24 cellular contexts compared by ENCODE assay signal in the genomic region with DNA sequence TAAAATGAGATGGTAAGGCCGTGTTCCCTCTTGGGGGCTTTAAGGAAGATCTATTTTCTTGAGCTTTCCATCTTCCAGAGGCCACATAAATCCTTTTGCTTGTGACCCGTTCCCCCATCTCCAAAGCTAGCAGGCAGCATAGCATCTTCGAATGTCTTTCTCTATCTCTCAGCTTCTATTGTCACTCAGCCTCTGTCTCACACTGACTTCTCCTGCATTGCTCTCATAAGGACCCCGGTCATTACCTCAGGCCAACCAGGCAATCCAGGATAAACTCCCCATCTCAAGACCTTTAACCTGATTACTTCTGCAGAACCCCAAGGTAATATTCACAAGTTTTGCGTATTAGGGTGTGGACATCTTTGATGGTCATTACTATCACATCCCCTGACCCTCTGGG.
"Had no signal": no experiment of that assay in that cellular context is flagged by ENCODE, and none has a peak within 500 bp of the region (broad histone marks: within the 10 kb centered on the region; RNA-seq: fewer than 3 reads in every experiment).

No MANE protein-coding gene starts in this region.

- H3K27ac ChIP-seq: SK-N-MC had no signal

- ATAC-seq: activated T-helper 17 cell treated with anti-CD3 and anti-CD28 coated beads, Interleukin-2, amount 50 U/mL, for 72 hours; Panc1; Right ventricle myocardium inferior; T-cell had no signal

- H3K4me3 ChIP-seq: SK-N-MC had no signal

- DNase-seq: activated CD4-positive, alpha-beta memory T cell treated with anti-CD3 and anti-CD28 coated beads for 36 hours; activated CD4-positive, alpha-beta T cell treated with anti-CD3 and anti-CD28 coated beads, Interleukin-2, amount 10 ng/mL, durations not matched to agents 7 days and 5 days; activated CD4-positive, CD25-positive, alpha-beta regulatory T cell; activated gamma-delta T cell; activated naive CD4-positive, alpha-beta T cell treated with anti-CD3 and anti-CD28 coated beads for 36 hours; activated T-cell treated with anti-CD3 and anti-CD28 coated beads for 4 hours; activated T-cell treated with anti-CD3 and anti-CD28 coated beads, Interleukin-2, amount 50 U/mL, for 48 hours; KG1; NCI-H1048; NCI-H146; NCI-H187 treated with DMSO at 0.1 percent for 48 hours; NCI-H2171 treated with DMSO at 0.1 percent for 48 hours; NCI-H226; NCI-H526; NCI-H774; OCI-M1; RPMI8226; T-cell; T-helper 2 cell; T1000 had no signal
